8 cellular contexts compared by ENCODE assay signal in the genomic region with DNA sequence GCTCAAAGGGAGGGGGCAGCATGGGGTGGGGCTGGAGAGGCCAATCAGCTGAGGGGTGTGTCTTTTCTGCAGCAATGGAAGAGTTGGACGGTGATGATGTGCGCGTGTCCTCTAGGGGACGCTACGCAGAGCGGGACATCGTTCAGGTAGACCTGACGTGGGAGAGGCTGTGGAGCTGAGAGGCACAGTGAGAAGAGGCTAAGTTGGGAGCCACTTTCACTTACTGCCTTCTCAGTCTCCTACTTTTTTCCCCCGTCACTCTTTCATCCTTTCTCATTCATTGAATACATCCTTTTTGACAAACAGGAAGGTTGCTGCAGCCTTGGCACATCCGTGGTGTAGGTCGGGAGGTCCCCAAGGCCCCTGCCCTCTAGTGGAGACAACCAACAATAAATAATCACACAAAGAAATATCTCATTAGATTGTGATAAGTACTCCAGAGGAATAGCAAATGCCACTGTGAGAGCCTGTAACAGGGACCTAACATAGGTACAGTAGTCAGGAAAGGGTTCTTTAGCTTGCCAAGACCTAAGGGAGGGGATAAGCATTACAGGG. TPM values are rescaled to one million over a fixed set of nuclear protein-coding genes. Genes with fewer than 3 reads are reported as not detected.
DNase-seq lines count a peak whose midpoint lies in the region; ATAC-seq and TF ChIP-seq lines count a peak whose summit lies in the region.

No MANE protein-coding gene starts in this region.

- no peak overlapping the region for H2AFZ ChIP-seq in PC-3 (ENCODE audit: low read length)
- no peak overlapping the region for H2AFZ ChIP-seq in neural cell (ENCODE audit: low read depth, low read length)

- peaks cover 6% of the 10 kb centered on the region for H3K79me2 ChIP-seq in PC-3 (ENCODE audit: low read length)
- H3K79me2 ChIP-seq in neural cell (replicated peaks; ENCODE audit: insufficient read depth, low read length), result peaks cover 4% of the 10 kb centered on the region

- no TSS peak for BruUV-seq in PC-3 (replicated peaks; lab: Mats Ljungman, UMichigan)

- peaks cover 5% of the 10 kb centered on the region for H3K27me3 Mint-ChIP-seq in activated naive CD8-positive, alpha-beta T cell treated with anti-CD3 and anti-CD28 coated beads, Interleukin-2, amount 10 ng/mL, durations not matched to agents 7 days and 5 days

- CTCF ChIA-PET in PC-3 (lab: Charles Lee), result interaction anchor here (0.6 to 1.4 kb wide), 2 partner anchors 11 to 177 kb away, joined by 5 to 6 read pairs; no protein-coding TSS in a partner anchor

- H3K27me3 ChIP-seq in PC-3 (ENCODE audit: low read length) (no peaks in the 10 kb centered on the region), neural cell (ENCODE audit: insufficient read depth, low read depth, low read length) (no peaks in the 10 kb centered on the region), esophagus squamous epithelium (no peaks in the 10 kb centered on the region)

- POLR2A ChIA-PET in PC-3 (lab: Charles Lee; ENCODE audit: unreplicated experiment), result interaction anchor here (0.6 kb wide), 1 partner anchor 137 kb away, joined by 5 read pairs; no protein-coding TSS in a partner anchor
- POLR2A ChIA-PET in activated naive CD8-positive, alpha-beta T cell treated with anti-CD3 and anti-CD28 coated beads, Interleukin-2, amount 10 ng/mL, durations not matched to agents 7 days and 5 days (lab: Charles Lee), result interaction anchor here (0.6 to 1.6 kb wide), 5 partner anchors 22 to 364 kb away, joined by 3 to 9 read pairs (median 3); a partner anchor contains a TSS

- TF ChIP-seq EP300 in neural cell (conservative IDR thresholded peaks at IDR 0.05; ENCODE audit: poor library complexity, severe bottlenecking), result no peak

- TF ChIP-seq CTCF in PC-3 (conservative IDR thresholded peaks at IDR 0.05; ENCODE audit: low read depth, low read length) (peak; percentile 58), neural cell (IDR thresholded peaks at IDR 0.05; ENCODE audit: poor library complexity, severe bottlenecking) (peak; percentile 60), esophagus squamous epithelium (IDR thresholded peaks at IDR 0.05) (peak in 2 of 6 experiments; percentile 14 to 33), GM20000 (IDR thresholded peaks at IDR 0.05; ENCODE audit: extremely low read depth, missing control alignments) (no peak)

- peak; percentile 54 for DNase-seq in activated gamma-delta T cell treated with Interleukin-2 at 50 U/mL for 16 hours
- no peak for DNase-seq in activated gamma-delta T cell (lab: John Stamatoyannopoulos, UW)
- DNase-seq in PC-3, result no peak
- DNase-seq in activated naive CD8-positive, alpha-beta T cell treated with anti-CD3 and anti-CD28 coated beads, Interleukin-2, amount 10 ng/mL, durations not matched to agents 7 days and 5 days, result peak; percentile 57
- no peak for DNase-seq in esophagus squamous epithelium (lab: John Stamatoyannopoulos, UW)
- DNase-seq in GM20000 (ENCODE audit: low spot score), result no peak
- no peak for DNase-seq in DMS153 treated with DMSO at 0.1 percent for 48 hours (lab: John Stamatoyannopoulos, UW; ENCODE audit: unreplicated experiment)

- peak overlapping the region; percentile 81 for H3K4me3 Mint-ChIP-seq in activated naive CD8-positive, alpha-beta T cell treated with anti-CD3 and anti-CD28 coated beads, Interleukin-2, amount 10 ng/mL, durations not matched to agents 7 days and 5 days

- TF ChIP-seq RAD21 in neural cell (conservative IDR thresholded peaks at IDR 0.05), result peak; percentile 24

- H3K27ac ChIP-seq in PC-3 (ENCODE audit: low read length) (no peak overlapping the region), neural cell (ENCODE audit: low read length) (no peak overlapping the region), esophagus squamous epithelium (no peak overlapping the region)

- H3K4me1 ChIP-seq in PC-3 (ENCODE audit: insufficient read depth, low read length) (peaks cover 12% of the 10 kb centered on the region), esophagus squamous epithelium (peaks cover 0 to 10% (median 1%) of the 10 kb centered on the region in 3 donors)

- H3F3A ChIP-seq in PC-3 (ENCODE audit: low read length, unreplicated experiment), result no peaks in the 10 kb centered on the region
- no peaks in the 10 kb centered on the region for H3F3A ChIP-seq in neural cell (ENCODE audit: insufficient read depth, low read length, poor library complexity, severe bottlenecking)

- H4K20me1 ChIP-seq in PC-3 (ENCODE audit: low read length) (no peaks in the 10 kb centered on the region), neural cell (ENCODE audit: insufficient read depth) (no peaks in the 10 kb centered on the region)

- peak overlapping the region; percentile 8; the same call in 1 of the 2 replicates for H3K4me2 ChIP-seq in PC-3 (ENCODE audit: low read length)
- H3K4me2 ChIP-seq in neural cell (ENCODE audit: low read length), result no peak overlapping the region

- WGBS in esophagus squamous epithelium, 2 donors, result 13% methylated on average over 11 of the region's 11 CpGs

- H3K36me3 ChIP-seq in PC-3 (ENCODE audit: low read depth, low read length), result no peaks in the 10 kb centered on the region
- H3K36me3 ChIP-seq in neural cell (ENCODE audit: insufficient read depth, low read length), result no peaks in the 10 kb centered on the region
- H3K36me3 ChIP-seq in esophagus squamous epithelium, result no peaks in the 10 kb centered on the region

- H3K36me3 Mint-ChIP-seq in activated naive CD8-positive, alpha-beta T cell treated with anti-CD3 and anti-CD28 coated beads, Interleukin-2, amount 10 ng/mL, durations not matched to agents 7 days and 5 days, result no peaks in the 10 kb centered on the region

- intact Hi-C loops in PC-3 (cut with micrococcal nuclease) (no loop called here), esophagus squamous epithelium (cut with DNase I) (no loop called here)

- H3K9me3 ChIP-seq in PC-3 (ENCODE audit: low read length), result no peaks in the 10 kb centered on the region
- H3K9me3 ChIP-seq in neural cell (ENCODE audit: low read length), result no peaks in the 10 kb centered on the region
- H3K9me3 ChIP-seq in esophagus squamous epithelium, result no peaks in the 10 kb centered on the region

- H3K9me2 ChIP-seq in PC-3 (replicated peaks; ENCODE audit: low read length) (no peaks in the 10 kb centered on the region), neural cell (ENCODE audit: insufficient read depth, low read length) (no peaks in the 10 kb centered on the region)

- peak overlapping the region; percentile 75 for H3K27ac Mint-ChIP-seq in activated naive CD8-positive, alpha-beta T cell treated with anti-CD3 and anti-CD28 coated beads, Interleukin-2, amount 10 ng/mL, durations not matched to agents 7 days and 5 days

- no peak for TF ChIP-seq POLR2A in esophagus squamous epithelium (IDR thresholded peaks at IDR 0.05)

- H3K9me3 Mint-ChIP-seq in activated naive CD8-positive, alpha-beta T cell treated with anti-CD3 and anti-CD28 coated beads, Interleukin-2, amount 10 ng/mL, durations not matched to agents 7 days and 5 days, result no peaks in the 10 kb centered on the region

- H3K4me3 ChIP-seq in PC-3 (ENCODE audit: low read length) (no peak overlapping the region; the same call in 1 of the 2 replicates), neural cell (ENCODE audit: low read length) (peak overlapping the region; percentile 3), esophagus squamous epithelium (no peak overlapping the region)

- ATAC-seq in PC-3, result no peak
- peak; percentile 19 for ATAC-seq in activated naive CD8-positive, alpha-beta T cell treated with anti-CD3 and anti-CD28 coated beads, Interleukin-2, amount 10 ng/mL, durations not matched to agents 7 days and 5 days (ENCODE audit: low read depth)

- H3K9ac ChIP-seq in PC-3 (ENCODE audit: low read length) (no peak overlapping the region), neural cell (ENCODE audit: low read length) (no peak overlapping the region)

- peaks cover 29% of the 10 kb centered on the region for H3K4me1 Mint-ChIP-seq in activated naive CD8-positive, alpha-beta T cell treated with anti-CD3 and anti-CD28 coated beads, Interleukin-2, amount 10 ng/mL, durations not matched to agents 7 days and 5 days

TF ChIP-seq in neural cell, 6 proteins besides CTCF, POLR2A, EP300 and RAD21 (continues in another document):
- TF ChIP-seq TAF1 (IDR thresholded peaks at IDR 0.05; ENCODE audit: low read depth), result no peak
- TF ChIP-seq SMC3 (conservative IDR thresholded peaks at IDR 0.05; ENCODE audit: poor library complexity), result peak; percentile 42

RNA-seq across cellular contexts. Expression of a gene that starts 4.4 kb away (rescaled TPM):
- total RNA-seq in PC-3 (2014; rRNA removed) (27.0 and 29.8 TPM in 2 replicates), esophagus squamous epithelium (10 to 100 TPM in 3 of 4 donors, 1 to 10 TPM in 1; 9.8 to 18.3 (median 15.4) TPM)
- 10 to 100 TPM; 57.3 to 58.8 TPM for total RNA-seq in activated naive CD8-positive, alpha-beta T cell treated with anti-CD3 and anti-CD28 coated beads, Interleukin-2, amount 10 ng/mL, durations not matched to agents 7 days and 5 days
- 14.9 and 18.0 TPM in 2 replicates for polyA plus RNA-seq in neural cell
- 30.0 and 30.9 TPM in 2 replicates for polyA minus RNA-seq in neural cell

RNA-seq across cellular contexts. Expression of a gene that starts 22.6 kb away (rescaled TPM):
- 38.7 and 47.3 TPM in 2 replicates for total RNA-seq in PC-3 (2014; rRNA removed)
- 10 to 100 TPM; 41.3 to 46.1 TPM for total RNA-seq in activated naive CD8-positive, alpha-beta T cell treated with anti-CD3 and anti-CD28 coated beads, Interleukin-2, amount 10 ng/mL, durations not matched to agents 7 days and 5 days
- polyA plus RNA-seq in neural cell, result 34.4 and 40.3 TPM in 2 replicates
- polyA minus RNA-seq in neural cell, result 60.5 and 73.5 TPM in 2 replicates
- 10 to 100 TPM in 2 of 4 donors, 1 to 10 TPM in 2; 9.5 to 20.6 (median 10.5) TPM for total RNA-seq in esophagus squamous epithelium

RNA-seq across cellular contexts. Expression of a gene that starts 23.5 kb away (rescaled TPM):
- total RNA-seq in PC-3 (2014; rRNA removed), result 0.07 TPM in 1 of 2 replicates, not detected in the other
- total RNA-seq in activated naive CD8-positive, alpha-beta T cell treated with anti-CD3 and anti-CD28 coated beads, Interleukin-2, amount 10 ng/mL, durations not matched to agents 7 days and 5 days, result 1 to 10 TPM in 1 of 2 experiments, not detected in 1; 1.1 TPM
- 0.32 TPM in 1 of 2 replicates, not detected in the other for polyA plus RNA-seq in neural cell
- polyA minus RNA-seq in neural cell, result not detected in 2 replicates
- not detected for total RNA-seq in esophagus squamous epithelium

RNA-seq across cellular contexts. Expression of a gene that starts 42.6 kb away (rescaled TPM):
- total RNA-seq in PC-3 (2014; rRNA removed) (36.6 and 53.2 TPM in 2 replicates), esophagus squamous epithelium (10 to 100 TPM in 2 of 4 donors, 1 to 10 TPM in 2; 2.9 to 19.6 (median 7.6) TPM)
- 10 to 100 TPM; 25.2 to 26.9 TPM for total RNA-seq in activated naive CD8-positive, alpha-beta T cell treated with anti-CD3 and anti-CD28 coated beads, Interleukin-2, amount 10 ng/mL, durations not matched to agents 7 days and 5 days
- 18.7 and 21.3 TPM in 2 replicates for polyA plus RNA-seq in neural cell
- 6.1 and 12.4 TPM in 2 replicates for polyA minus RNA-seq in neural cell

Comparison
In these comparisons a context has a peak if more than half of its experiments do, and no peak if none do; other contexts are left out.
1. DNase-seq: peak in activated gamma-delta T cell treated with Interleukin-2 at 50 U/mL for 16 hours (single experiment) and activated naive CD8-positive, alpha-beta T cell treated with anti-CD3 and anti-CD28 coated beads, Interleukin-2, amount 10 ng/mL, durations not matched to agents 7 days and 5 days (single experiment); none in activated gamma-delta T cell (single experiment), PC-3 (single experiment), esophagus squamous epithelium (single experiment), GM20000 (single experiment) and DMS153 treated with DMSO at 0.1 percent for 48 hours (single experiment).